Comparison of ENCODE assay signal across 12 cellular contexts in the genomic region with DNA sequence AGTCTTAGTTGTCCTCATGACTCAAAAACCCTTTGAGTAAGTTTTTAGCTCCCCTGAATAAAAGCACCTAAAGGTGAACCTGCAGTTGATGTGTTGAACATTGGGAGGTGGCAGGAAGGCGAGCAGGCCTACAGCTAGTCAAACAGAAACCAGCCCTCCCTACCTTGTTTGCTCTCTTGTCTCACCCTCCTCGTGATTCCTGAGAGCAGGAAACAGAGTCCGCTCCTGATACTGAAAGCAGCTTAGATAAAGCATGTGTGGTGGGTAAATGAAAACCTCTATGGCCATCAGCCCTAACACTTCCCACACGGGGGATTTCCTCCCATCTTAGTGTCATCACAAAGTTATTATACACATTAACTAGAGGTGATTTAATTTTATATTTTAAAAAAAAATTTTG. TPM values are rescaled to one million over a fixed set of nuclear protein-coding genes. Genes with fewer than 3 reads are reported as not detected.
DNase-seq lines count a peak whose midpoint lies in the region; ATAC-seq, FAIRE-seq and TF ChIP-seq lines count a peak whose summit lies in the region.
"Had no signal": no experiment of that assay in that cellular context is flagged by ENCODE, and none has a peak within 500 bp of the region (broad histone marks: within the 10 kb centered on the region; RNA-seq: fewer than 3 reads in every experiment).

No MANE protein-coding gene starts in this region.

- H3K36me3 ChIP-seq in pancreas (no peaks in the 10 kb centered on the region), spleen (no peaks in the 10 kb centered on the region)

- no peaks in the 10 kb centered on the region for H3K4me1 ChIP-seq in pancreas
- H3K4me1 ChIP-seq in spleen, result no peaks in the 10 kb centered on the region

- H3K9me3 Mint-ChIP-seq in activated CD4-positive, alpha-beta T cell treated with anti-CD3 and anti-CD28 coated beads for 36 hours (ENCODE audit: low read depth), result no peaks in the 10 kb centered on the region

- no peak for FAIRE-seq in pancreas (lab: Jason Lieb, UNC)

- peak; percentile 68 for ATAC-seq in activated CD4-positive, alpha-beta T cell treated with anti-CD3 and anti-CD28 coated beads for 36 hours
- ATAC-seq in GM21529 (IDR thresholded peaks at IDR 0.05; ENCODE audit: unreplicated experiment) (peak; percentile 78), HG03354 (IDR thresholded peaks at IDR 0.05; ENCODE audit: poor library complexity, severe bottlenecking, unreplicated experiment) (peak; percentile 81), pancreas (peak in 3 of 4 donors; percentile 74 to 82 (median 82))

- no peak overlapping the region for H3K27ac Mint-ChIP-seq in activated CD4-positive, alpha-beta T cell treated with anti-CD3 and anti-CD28 coated beads for 36 hours

- no peak overlapping the region for H3K4me3 Mint-ChIP-seq in activated CD4-positive, alpha-beta T cell treated with anti-CD3 and anti-CD28 coated beads for 36 hours

- peaks cover 4% of the 10 kb centered on the region for H3K4me1 Mint-ChIP-seq in activated CD4-positive, alpha-beta T cell treated with anti-CD3 and anti-CD28 coated beads for 36 hours

- CTCF ChIA-PET in activated CD4-positive, alpha-beta T cell treated with anti-CD3 and anti-CD28 coated beads for 36 hours (lab: Charles Lee), result no interaction called here
- CTCF ChIA-PET in HEK293T (lab: Yijun Ruan, JAX), result no interaction called here

- intact Hi-C loops in activated CD4-positive, alpha-beta T cell treated with anti-CD3 and anti-CD28 coated beads for 36 hours (cut with DNase I, micrococcal nuclease), result no loop called here
- intact Hi-C loops in pancreas (cut with DNase I), result no loop called here
- intact Hi-C loops in spleen (cut with DNase I; ENCODE audit: low total_unique reads), result no loop called here

- no peaks in the 10 kb centered on the region for H3K36me3 Mint-ChIP-seq in activated CD4-positive, alpha-beta T cell treated with anti-CD3 and anti-CD28 coated beads for 36 hours (ENCODE audit: low read depth)

- H3K4me3 ChIP-seq in pancreas (no peak overlapping the region), spleen (no peak overlapping the region)

- peak; percentile 17 for DNase-seq in activated CD4-positive, alpha-beta T cell treated with anti-CD3 and anti-CD28 coated beads for 36 hours
- no peak for DNase-seq in activated CD4-positive, alpha-beta T cell treated with anti-CD3 and anti-CD28 coated beads, Interleukin-2, amount 50 U/mL, for 1 hour
- no peak for DNase-seq in pancreas
- DNase-seq in spleen, result no peak
- no peak for DNase-seq in NCI-H1694 (lab: John Stamatoyannopoulos, UW)
- no peak for DNase-seq in HEK293T (ENCODE audit: extremely low spot score)
- DNase-seq: activated gamma-delta T cell treated with Interleukin-2 at 50 U/mL for 16 hours, NCI-H1417 treated with DMSO at 0.1 percent for 48 hours had no signal

- no peak overlapping the region for H3K27ac ChIP-seq in pancreas
- no peak overlapping the region for H3K27ac ChIP-seq in spleen

- POLR2A ChIA-PET in activated CD4-positive, alpha-beta T cell treated with anti-CD3 and anti-CD28 coated beads for 36 hours (lab: Charles Lee), result no interaction called here
- POLR2A ChIA-PET in HEK293T (lab: Yijun Ruan, JAX), result no interaction called here

- TF ChIP-seq CTCF in pancreas (IDR thresholded peaks at IDR 0.05), result no peak
- no peak for TF ChIP-seq CTCF in spleen (IDR thresholded peaks at IDR 0.05 in 8 of 11, conservative IDR thresholded peaks at IDR 0.05 in 3 of 11)

- no peaks in the 10 kb centered on the region for H3K27me3 ChIP-seq in pancreas
- H3K27me3 ChIP-seq in spleen (replicated peaks in 1 of 7), result no peaks in the 10 kb centered on the region

- H3K9me3 ChIP-seq in pancreas (no peaks in the 10 kb centered on the region), spleen (peaks cover 0 to 3% (median 0%) of the 10 kb centered on the region in 8 donors)

- no peaks in the 10 kb centered on the region for H3K27me3 Mint-ChIP-seq in activated CD4-positive, alpha-beta T cell treated with anti-CD3 and anti-CD28 coated beads for 36 hours

- TF ChIP-seq POLR2A in spleen (IDR thresholded peaks at IDR 0.05), result no peak

- 32 to 36% methylated on average over 4 of the region's 4 CpGs for WGBS in pancreas, 2 donors
- 44 to 62% (median 56%) methylated on average over 4 of the region's 4 CpGs for WGBS in spleen, 5 donors

TF ChIP-seq in HEK293T, 16 proteins besides CTCF, POLR2A, EP300 and RAD21:
- no peak for TF ChIP-seq NFRKB (IDR thresholded peaks at IDR 0.05)
- TF ChIP-seq FOXK2 (IDR thresholded peaks at IDR 0.05), result no peak

RNA-seq across cellular contexts. Expression of gene CLDN18, which starts 21.8 kb away (rescaled TPM):
- not detected for total RNA-seq in activated CD4-positive, alpha-beta T cell treated with anti-CD3 and anti-CD28 coated beads for 36 hours
- total RNA-seq in pancreas (1 to 10 TPM in 2 of 6 donors, under 1 TPM in 1, not detected in 3; 0.04 to 8.1 (median 4.0) TPM), spleen (not detected)
- polyA plus RNA-seq in pancreas (under 1 TPM in 1 of 2 donors, not detected in 1; 0.05 TPM), spleen (not detected)
- total RNA-seq: epithelial cell of proximal tubule, lung microvascular endothelial cell had no signal
